ENCODE assay signal across 1 cellular context in genomic region chr16:75969120-75969519, GRCh38.
TF ChIP-seq lines count a peak whose summit lies in the region.
"Not testable (repeated sequence)": the region's sequence is repeated elsewhere in the genome, so short reads cannot be mapped to it uniquely, and the experiment has no call there.

No MANE protein-coding gene starts in this region.

- not testable (repeated sequence) for H3K27ac ChIP-seq in HEK293 (ENCODE audit: extremely low read depth, low read depth, low read length)

- CTCF ChIA-PET in HEK293 (lab: Yijun Ruan, JAX) = not testable (repeated sequence)

- not testable (repeated sequence) for H3K36me3 ChIP-seq in HEK293 (ENCODE audit: control insufficient read depth in 2 of 2, insufficient read depth in 1 of 2, low read length in 2 of 2)

- H3K4me1 ChIP-seq in HEK293 (ENCODE audit: control insufficient read depth, insufficient read depth, low read length) = not testable (repeated sequence)

- H3K4me3 ChIP-seq in HEK293 (ENCODE audit: low read depth, low read length) = not testable (repeated sequence)

- POLR2A ChIA-PET in HEK293 (lab: Yijun Ruan, JAX) = not testable (repeated sequence)

- not testable (repeated sequence) for H3K9me3 ChIP-seq in HEK293 (ENCODE audit: control insufficient read depth, insufficient read depth, low read depth, low read length)

- not testable (repeated sequence) for TF ChIP-seq CTCF in HEK293 (tag by site-specific recombination; IDR thresholded peaks at IDR 0.05)

TF ChIP-seq in HEK293, 187 proteins besides CTCF, POLR2A, EP300 and RAD21:
- TF ChIP-seq ZNF513 (tag by site-specific recombination; IDR thresholded peaks at IDR 0.05) = peak; percentile 94
